Comparison of ENCODE assay signal across 11 cellular contexts in the genomic region with DNA sequence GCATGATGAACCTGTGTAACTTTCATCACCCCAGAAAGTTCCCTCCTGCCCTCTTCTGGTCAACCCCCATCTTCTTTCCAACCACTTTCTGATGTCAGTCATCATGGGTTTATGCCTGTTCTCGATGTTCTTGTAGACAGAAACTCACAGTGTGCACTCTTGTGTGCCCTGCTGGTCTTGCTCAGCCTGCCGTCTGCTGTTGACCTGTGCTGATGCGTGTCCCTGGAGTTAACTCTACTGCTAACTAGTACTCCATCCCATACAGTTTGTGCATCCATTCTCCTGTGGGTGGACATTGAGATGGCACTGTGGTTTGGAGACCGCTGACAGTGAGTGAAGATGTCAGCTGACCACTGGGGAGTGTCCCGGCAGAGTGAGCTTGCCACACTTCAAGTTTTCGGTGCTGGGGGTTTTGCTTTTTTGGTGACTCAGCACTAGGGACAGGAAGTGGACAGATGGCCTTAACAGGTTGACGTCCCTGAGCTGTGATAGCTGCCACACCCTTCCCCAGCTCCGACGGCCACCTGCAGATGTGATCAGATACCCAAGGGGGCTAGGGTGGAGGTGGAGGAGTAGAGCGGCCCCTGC.
DNase-seq lines count a peak whose midpoint lies in the region; ATAC-seq and TF ChIP-seq lines count a peak whose summit lies in the region.
"Had no signal": no experiment of that assay in that cellular context is flagged by ENCODE, and none has a peak within 500 bp of the region (broad histone marks: within the 10 kb centered on the region; RNA-seq: fewer than 3 reads in every experiment).

No MANE protein-coding gene starts in this region.

- ATAC-seq in GM19025 (IDR thresholded peaks at IDR 0.05; ENCODE audit: low read depth, unreplicated experiment) (peak; percentile 65), HG02884 (IDR thresholded peaks at IDR 0.05; ENCODE audit: unreplicated experiment) (peak; percentile 37)

- H3K27me3 ChIP-seq in GM06990 (replicated peaks; ENCODE audit: control insufficient read depth, insufficient read depth, low read length): no peaks in the 10 kb centered on the region
- H3K27me3 ChIP-seq: ascending aorta, stomach had no signal

- DNase-seq in GM06990 (ENCODE audit: extremely low read depth, insufficient read length) (no peak), NAMALWA (ENCODE audit: low spot score) (peak; percentile 11), NCI-H146 treated with DMSO at 0.1 percent for 48 hours (lab: John Stamatoyannopoulos, UW; ENCODE audit: unreplicated experiment) (no peak), NCI-H1436 (lab: John Stamatoyannopoulos, UW) (no peak), NCI-H69 (lab: John Stamatoyannopoulos, UW) (no peak), NCI-H128 (lab: John Stamatoyannopoulos, UW; ENCODE audit: unreplicated experiment) (no peak)
- DNase-seq: activated CD4-positive, alpha-beta memory T cell treated with anti-CD3 and anti-CD28 coated beads for 36 hours; stomach had no signal

- no peak overlapping the region for H3K4me3 ChIP-seq in GM06990 (replicated peaks; ENCODE audit: low read depth, low read length)
- H3K4me3 ChIP-seq: ascending aorta, stomach had no signal

- TF ChIP-seq CTCF in GM06990 (IDR thresholded peaks at IDR 0.05; ENCODE audit: insufficient read depth, low read length, poor library complexity, severe bottlenecking): peak; percentile 54

- no peaks in the 10 kb centered on the region for H3K36me3 ChIP-seq in GM06990 (ENCODE audit: control insufficient read depth, insufficient read depth, low read length)
- H3K36me3 ChIP-seq: ascending aorta, stomach had no signal
